Comparison of ENCODE assay signal across 30 cellular contexts in genomic region chr16:72415379-72415778, GRCh38.
"Had no signal": no experiment of that assay in that cellular context is flagged by ENCODE, and none has a peak within 500 bp of the region (broad histone marks: within the 10 kb centered on the region; RNA-seq: fewer than 3 reads in every experiment).

No MANE protein-coding gene starts in this region.

- H3K27me3 Mint-ChIP-seq: progenitor cell of endocrine pancreas; stimulated activated memory B cell treated with anti-CD40 and anti-IgM and Interleukin-4, amounts not matched to agents 10 μg/mL and 1 μg/mL and 100 μg/mL, for 72 hours; stimulated activated naive CD8-positive, alpha-beta T cell treated with anti-CD3 and anti-CD28 coated beads, Interleukin-15, amount 100 ng/mL, for 72 hours; type B pancreatic cell had no signal

- H3K4me3 Mint-ChIP-seq: natural killer cell; nephron; neural progenitor cell; stimulated activated memory B cell treated with anti-CD40 and anti-IgM and Interleukin-4, amounts not matched to agents 10 μg/mL and 1 μg/mL and 100 μg/mL, for 72 hours; stimulated activated naive CD8-positive, alpha-beta T cell treated with anti-CD3 and anti-CD28 coated beads, Interleukin-15, amount 100 ng/mL, for 72 hours; type B pancreatic cell had no signal

- H3K4me1 Mint-ChIP-seq: nephron had no signal

- H3K27ac ChIP-seq: neural progenitor cell, ovary, parathyroid adenoma, psoas muscle, right lobe of liver, sigmoid colon, suprapubic skin, testis, tibial artery, transverse colon, upper lobe of right lung, uterus had no signal

- H3K27ac Mint-ChIP-seq: natural killer cell; nephron; neural progenitor cell; progenitor cell of endocrine pancreas; stimulated activated memory B cell treated with anti-CD40 and anti-IgM and Interleukin-4, amounts not matched to agents 10 μg/mL and 1 μg/mL and 100 μg/mL, for 72 hours; stimulated activated naive CD8-positive, alpha-beta T cell treated with anti-CD3 and anti-CD28 coated beads, Interleukin-15, amount 100 ng/mL, for 72 hours; type B pancreatic cell had no signal

- DNase-seq: natural killer cell; occipital lobe; ovary; posterior cingulate gyrus; psoas muscle; right cardiac atrium; right lobe of liver; sigmoid colon; small intestine; stimulated activated CD4-positive, alpha-beta T cell treated with anti-CD3 and anti-CD28 coated beads, Interleukin-15, amount 100 ng/mL, for 24 hours; stimulated activated CD4-positive, alpha-beta T cell treated with anti-CD3 and anti-CD28 coated beads, Interleukin-2, amount 100 ng/mL, for 24 hours; stimulated activated CD4-positive, alpha-beta T cell treated with anti-CD3 and anti-CD28 coated beads, Interleukin-2, amount 100 ng/mL, for 48 hours; stimulated activated CD4-positive, alpha-beta T cell treated with anti-CD3 and anti-CD28 coated beads, Interleukin-4, amount 100 ng/mL, for 4 hours; stimulated activated CD8-positive, alpha-beta memory T cell treated with anti-CD3 and anti-CD28 coated beads, Interleukin-4, amount 100 ng/mL, for 48 hours; stimulated activated naive CD4-positive, alpha-beta T cell; stimulated activated naive CD8-positive, alpha-beta T cell treated with anti-CD3 and anti-CD28 coated beads, Interleukin-15, amount 100 ng/mL, for 72 hours; stimulated activated naive CD8-positive, alpha-beta T cell treated with anti-CD3 and anti-CD28 coated beads, Interleukin-15, Interleukin-2, amounts not matched to agents 100 U/mL and 50 U/mL, for 24 hours; substantia nigra; testis; tibial artery; transverse colon; upper lobe of right lung; uterus had no signal

- H3K36me3 Mint-ChIP-seq: natural killer cell had no signal

- H3K9me3 Mint-ChIP-seq: type B pancreatic cell had no signal
